Comparison of ENCODE assay signal across 10 cellular contexts in the genomic region with DNA sequence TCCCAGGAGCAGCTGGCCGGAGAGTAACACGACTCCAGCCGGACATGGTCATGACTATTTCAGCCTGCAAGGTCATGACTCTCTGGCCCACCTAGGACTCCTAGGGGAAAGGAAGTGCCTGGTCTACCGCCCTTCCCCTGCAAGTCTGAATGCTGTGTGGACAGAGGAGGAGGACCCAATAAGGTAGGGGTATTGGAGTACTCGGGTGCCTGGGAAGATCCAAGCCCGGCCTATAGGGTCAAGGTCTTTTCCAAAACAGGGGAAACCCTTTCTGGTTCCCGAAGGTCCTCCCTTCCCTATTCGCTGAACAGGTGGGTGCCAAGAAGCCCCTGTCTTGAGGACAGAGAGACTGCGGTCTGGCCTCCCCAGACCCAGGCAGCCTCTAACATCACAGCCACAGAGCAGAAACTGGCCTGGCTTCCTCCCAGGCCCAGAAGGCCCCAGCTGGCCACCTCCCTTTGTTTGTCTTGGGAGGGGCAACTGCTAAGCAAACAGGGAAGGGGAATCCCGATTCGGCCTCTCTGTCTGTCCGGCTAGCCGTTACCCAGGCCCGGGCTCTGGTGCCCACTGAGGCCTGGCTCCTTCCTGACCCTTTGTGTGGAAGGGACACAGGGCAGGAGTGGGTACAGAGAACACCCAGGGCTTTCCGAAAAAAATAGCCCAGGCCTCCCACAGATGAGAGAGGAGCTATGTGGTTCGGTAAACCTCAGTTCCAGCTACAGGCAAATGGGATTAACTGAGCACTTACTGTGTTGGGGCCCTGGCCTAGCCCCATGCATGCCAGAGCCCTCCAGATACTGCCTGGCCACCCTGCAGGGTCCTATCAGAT. TPM values are rescaled to one million over a fixed set of nuclear protein-coding genes. Genes with fewer than 3 reads are reported as not detected.
A peak's percentile ranks its signal among the peaks of the same experiment; 100 is the strongest.
DNase-seq lines count a peak whose midpoint lies in the region; ATAC-seq, FAIRE-seq and TF ChIP-seq lines count a peak whose summit lies in the region.
"Had no signal": no experiment of that assay in that cellular context is flagged by ENCODE, and none has a peak within 500 bp of the region (broad histone marks: within the 10 kb centered on the region; RNA-seq: fewer than 3 reads in every experiment).

No MANE protein-coding gene starts in this region.

- H3K4me1 ChIP-seq in endothelial cell of umbilical vein (ENCODE audit: control insufficient read depth, extremely low read depth, insufficient read depth, low read length) (peaks cover 44% of the 10 kb centered on the region), neural progenitor cell (peaks cover 6% of the 10 kb centered on the region)

- intact Hi-C loops in endothelial cell of umbilical vein (cut with micrococcal nuclease), result loop anchor here (1.0 to 2.0 kb wide), 2 partner anchors 10 to 18 kb away; no protein-coding TSS in a partner anchor

- dilution Hi-C loops in endothelial cell of umbilical vein (cut with MboI; ENCODE audit: extremely low pct_ligation_motif_present, low sequenced_read_pairs), result no loop called here

- H3K9me3 Mint-ChIP-seq in neural progenitor cell, result peaks cover 9% of the 10 kb centered on the region
- no peaks in the 10 kb centered on the region for H3K9me3 Mint-ChIP-seq in chondrocyte (ENCODE audit: low read depth)

- H3K4me3 ChIP-seq in endothelial cell of umbilical vein (replicated peaks in 1 of 3; ENCODE audit: insufficient read depth in 1 of 3, low read depth in 1 of 3, low read length in 3 of 3) (no peak overlapping the region), neural progenitor cell (no peak overlapping the region)

- H3K27me3 ChIP-seq in endothelial cell of umbilical vein (ENCODE audit: control insufficient read depth in 2 of 2, insufficient read depth in 2 of 2, low read length in 2 of 2) (no peaks in the 10 kb centered on the region), neural progenitor cell (no peaks in the 10 kb centered on the region)

- H3K9me1 ChIP-seq in endothelial cell of umbilical vein (replicated peaks; ENCODE audit: control insufficient read depth, extremely low read depth, insufficient read depth, low read length), result no peaks in the 10 kb centered on the region

- H3K4me1 Mint-ChIP-seq in neural progenitor cell, result peaks cover 13% of the 10 kb centered on the region
- H3K4me1 Mint-ChIP-seq in chondrocyte (ENCODE audit: low read depth), result peaks cover 23% of the 10 kb centered on the region

- no peaks in the 10 kb centered on the region for H3K36me3 Mint-ChIP-seq in neural progenitor cell
- H3K36me3 Mint-ChIP-seq in chondrocyte (ENCODE audit: low read depth), result no peaks in the 10 kb centered on the region

- BruUV-seq in endothelial cell of umbilical vein (replicated peaks; lab: Mats Ljungman, UMichigan), result no TSS peak

- peak; percentile 78 for DNase-seq in NCI-H2196 (lab: John Stamatoyannopoulos, UW; ENCODE audit: unreplicated experiment)
- DNase-seq in endothelial cell of umbilical vein (ENCODE audit: low read depth, low spot score), result peak; percentile 80
- no peak for DNase-seq in neural progenitor cell (ENCODE audit: low spot score)
- DNase-seq in chondrocyte (ENCODE audit: low spot score), result no peak
- no peak for DNase-seq in KG1 (lab: John Stamatoyannopoulos, UW)
- no peak for DNase-seq in foreskin melanocyte
- DNase-seq: NCI-H187 treated with DMSO at 0.1 percent for 48 hours had no signal

- peak overlapping the region; percentile 29 for H3K27ac ChIP-seq in 22Rv1
- peak overlapping the region; percentile 47 for H3K27ac ChIP-seq in endothelial cell of umbilical vein (ENCODE audit: insufficient read depth, low read depth, low read length)
- H3K27ac ChIP-seq in neural progenitor cell, result no peak overlapping the region

- H3K27me3 Mint-ChIP-seq in neural progenitor cell (ENCODE audit: insufficient read depth, low read depth) (peaks cover 7% of the 10 kb centered on the region), chondrocyte (ENCODE audit: low read depth) (no peaks in the 10 kb centered on the region)

- peaks cover 11% of the 10 kb centered on the region for H3F3A ChIP-seq in neural progenitor cell (ENCODE audit: low read depth)

- H4K20me1 ChIP-seq in endothelial cell of umbilical vein (replicated peaks; ENCODE audit: control insufficient read depth, extremely low read depth, insufficient read depth, low read length), result no peaks in the 10 kb centered on the region
- H4K20me1 ChIP-seq in neural progenitor cell (ENCODE audit: low read depth), result no peaks in the 10 kb centered on the region

- POLR2A ChIA-PET in endothelial cell of umbilical vein (lab: Charles Lee), result no interaction called here

- no peak for TF ChIP-seq CTCF in 22Rv1 (IDR thresholded peaks at IDR 0.05)
- no peak for TF ChIP-seq CTCF in endothelial cell of umbilical vein (IDR thresholded peaks at IDR 0.05; ENCODE audit: extremely low read depth in 1 of 2, insufficient read depth in 1 of 2, low read depth in 1 of 2, low read length in 2 of 2)
- TF ChIP-seq CTCF in neural progenitor cell (IDR thresholded peaks at IDR 0.05), result no peak
- no peak for TF ChIP-seq CTCF in chondrocyte (IDR thresholded peaks at IDR 0.05)

- CTCF ChIA-PET in endothelial cell of umbilical vein (lab: Charles Lee), result interaction anchor here (0.9 to 1.1 kb wide), 2 partner anchors 10 to 11 kb away, joined by 6 to 7 read pairs; no protein-coding TSS in a partner anchor

- no peak overlapping the region for H3K27ac Mint-ChIP-seq in neural progenitor cell
- H3K27ac Mint-ChIP-seq in chondrocyte (ENCODE audit: unreplicated experiment), result no peak overlapping the region

- H3K4me2 ChIP-seq in endothelial cell of umbilical vein (ENCODE audit: insufficient read depth, low read length), result no peak overlapping the region
- no peak overlapping the region for H3K4me2 ChIP-seq in neural progenitor cell

- H2AFZ ChIP-seq in endothelial cell of umbilical vein (ENCODE audit: low read depth, low read length) (peak overlapping the region; percentile 70), neural progenitor cell (replicated peaks) (no peak overlapping the region)

- H3K36me3 ChIP-seq in endothelial cell of umbilical vein (ENCODE audit: control insufficient read depth in 2 of 2, extremely low read depth in 1 of 2, insufficient read depth in 2 of 2, low read length in 2 of 2), result no peaks in the 10 kb centered on the region
- H3K36me3 ChIP-seq in neural progenitor cell, result no peaks in the 10 kb centered on the region

- H3K9me3 ChIP-seq in endothelial cell of umbilical vein (replicated peaks; ENCODE audit: control insufficient read depth, insufficient read depth, low read length), result no peaks in the 10 kb centered on the region
- no peaks in the 10 kb centered on the region for H3K9me3 ChIP-seq in neural progenitor cell (ENCODE audit: low read depth)

- peak; percentile 74 for FAIRE-seq in endothelial cell of umbilical vein (lab: Jason Lieb, UNC)
- FAIRE-seq: colon had no signal

- no peak for TF ChIP-seq POLR2A in endothelial cell of umbilical vein (IDR thresholded peaks at IDR 0.05; ENCODE audit: low read depth, low read length)

- no peak for ATAC-seq in GM21367 (IDR thresholded peaks at IDR 0.05; ENCODE audit: unreplicated experiment)

- H3K4me3 Mint-ChIP-seq in neural progenitor cell, result peak overlapping the region; percentile 52
- H3K4me3 Mint-ChIP-seq in chondrocyte (ENCODE audit: unreplicated experiment), result no peak overlapping the region

- H3K9ac ChIP-seq in endothelial cell of umbilical vein (replicated peaks; ENCODE audit: extremely low read depth, insufficient read depth, low read length) (no peak overlapping the region), neural progenitor cell (no peak overlapping the region)

- H3K79me2 ChIP-seq in endothelial cell of umbilical vein (ENCODE audit: control insufficient read depth, insufficient read depth, low read length), result no peaks in the 10 kb centered on the region
- peaks cover 4% of the 10 kb centered on the region for H3K79me2 ChIP-seq in neural progenitor cell (ENCODE audit: low read depth)

RNA-seq across cellular contexts. Expression of gene GRAMD1A, which starts 5.3 kb away (rescaled TPM):
- 130 and 139 TPM in 2 replicates for total RNA-seq in endothelial cell of umbilical vein
- polyA plus RNA-seq in endothelial cell of umbilical vein, result 127 and 162 TPM in 2 replicates
- polyA plus RNA-seq in endothelial cell of umbilical vein (2011; cell fraction: cytosol; rRNA removed), result 104 and 137 TPM in 2 replicates
- 196 and 258 TPM in 2 replicates for polyA plus RNA-seq in endothelial cell of umbilical vein (2011; cell fraction: nucleus; rRNA removed)
- polyA plus RNA-seq in endothelial cell of umbilical vein (2012), result 73.2 and 107 TPM in 2 replicates
- 102 and 108 TPM in 2 replicates for polyA minus RNA-seq in endothelial cell of umbilical vein
- polyA minus RNA-seq in endothelial cell of umbilical vein (2011; cell fraction: cytosol; rRNA and poly(A)+ RNA removed), result 30.2 TPM
- polyA minus RNA-seq in endothelial cell of umbilical vein (2011; cell fraction: nucleus; rRNA and poly(A)+ RNA removed), result 64.1 and 68.0 TPM in 2 replicates
- 27.2 and 51.0 TPM in 2 replicates for total RNA-seq in neural progenitor cell (ENCODE audit: low replicate concordance)
- total RNA-seq in chondrocyte, result 58.4 to 67.9 TPM (median 65.8 TPM) in 3 replicates

RNA-seq across cellular contexts. Expression of gene ZNF792, which starts 30.8 kb away (rescaled TPM):
- total RNA-seq in endothelial cell of umbilical vein, result 19.6 and 19.8 TPM in 2 replicates
- 10.9 and 11.3 TPM in 2 replicates for polyA plus RNA-seq in endothelial cell of umbilical vein
- polyA plus RNA-seq in endothelial cell of umbilical vein (2011; cell fraction: cytosol; rRNA removed), result 10.2 and 11.7 TPM in 2 replicates
- polyA plus RNA-seq in endothelial cell of umbilical vein (2011; cell fraction: nucleus; rRNA removed), result 21.0 and 25.4 TPM in 2 replicates
- 9.5 and 9.8 TPM in 2 replicates for polyA plus RNA-seq in endothelial cell of umbilical vein (2012)
- 60.2 and 63.6 TPM in 2 replicates for polyA minus RNA-seq in endothelial cell of umbilical vein
- polyA minus RNA-seq in endothelial cell of umbilical vein (2011; cell fraction: cytosol; rRNA and poly(A)+ RNA removed), result 0.82 TPM
- polyA minus RNA-seq in endothelial cell of umbilical vein (2011; cell fraction: nucleus; rRNA and poly(A)+ RNA removed), result 53.5 and 64.3 TPM in 2 replicates
- total RNA-seq in neural progenitor cell (ENCODE audit: low replicate concordance), result 7.0 and 8.7 TPM in 2 replicates
- total RNA-seq in chondrocyte, result 3.1 to 4.1 TPM (median 3.2 TPM) in 3 replicates

RNA-seq across cellular contexts. Expression of gene SCN1B, which starts 35.4 kb away (rescaled TPM):
- 14.2 and 15.8 TPM in 2 replicates for total RNA-seq in endothelial cell of umbilical vein
- polyA plus RNA-seq in endothelial cell of umbilical vein, result 11.2 and 14.0 TPM in 2 replicates
- polyA plus RNA-seq in endothelial cell of umbilical vein (2011; cell fraction: cytosol; rRNA removed), result 9.9 and 12.4 TPM in 2 replicates
- polyA plus RNA-seq in endothelial cell of umbilical vein (2011; cell fraction: nucleus; rRNA removed), result 16.8 and 18.5 TPM in 2 replicates
- 11.0 and 13.7 TPM in 2 replicates for polyA plus RNA-seq in endothelial cell of umbilical vein (2012)
- 10.0 and 10.2 TPM in 2 replicates for polyA minus RNA-seq in endothelial cell of umbilical vein
- polyA minus RNA-seq in endothelial cell of umbilical vein (2011; cell fraction: cytosol; rRNA and poly(A)+ RNA removed), result 0.20 TPM
- 3.1 and 3.5 TPM in 2 replicates for polyA minus RNA-seq in endothelial cell of umbilical vein (2011; cell fraction: nucleus; rRNA and poly(A)+ RNA removed)
- total RNA-seq in neural progenitor cell (ENCODE audit: low replicate concordance), result 2.2 and 3.9 TPM in 2 replicates
- total RNA-seq in chondrocyte, result 5.7 to 6.0 TPM (median 5.8 TPM) in 3 replicates

RNA-seq across cellular contexts. Expression of gene HPN, which starts 46.7 kb away (rescaled TPM):
- total RNA-seq in endothelial cell of umbilical vein (0.23 TPM in 1 of 2 replicates, not detected in the other), neural progenitor cell (ENCODE audit: low replicate concordance) (0.30 and 2.2 TPM in 2 replicates), chondrocyte (not detected in 3 replicates)
- 0.05 and 0.10 TPM in 2 replicates for polyA plus RNA-seq in endothelial cell of umbilical vein
- 0.04 TPM in 1 of 2 replicates, not detected in the other for polyA plus RNA-seq in endothelial cell of umbilical vein (2011; cell fraction: cytosol; rRNA removed)
- polyA plus RNA-seq in endothelial cell of umbilical vein (2011; cell fraction: nucleus; rRNA removed), result 0.21 and 0.31 TPM in 2 replicates
- polyA plus RNA-seq in endothelial cell of umbilical vein (2012), result not detected in 2 replicates
- 0.13 TPM in 1 of 2 replicates, not detected in the other for polyA minus RNA-seq in endothelial cell of umbilical vein
- polyA minus RNA-seq in endothelial cell of umbilical vein (2011; cell fraction: cytosol; rRNA and poly(A)+ RNA removed), result not detected
- 0.29 TPM in 1 of 2 replicates, not detected in the other for polyA minus RNA-seq in endothelial cell of umbilical vein (2011; cell fraction: nucleus; rRNA and poly(A)+ RNA removed)

Comparison
In these comparisons a context has a peak if more than half of its experiments do, and no peak if none do; other contexts are left out.
1. DNase-seq: peak in NCI-H2196 (single experiment) and endothelial cell of umbilical vein (single experiment); none in neural progenitor cell (single experiment), chondrocyte (single experiment), KG1 (single experiment) and foreskin melanocyte (single experiment).